19 cellular contexts compared by ENCODE assay signal in genomic region chr11:78332872-78333271, GRCh38.
DNase-seq lines count a peak whose midpoint lies in the region; ATAC-seq lines count a peak whose summit lies in the region.
"Had no signal": no experiment of that assay in that cellular context is flagged by ENCODE, and none has a peak within 500 bp of the region (broad histone marks: within the 10 kb centered on the region; RNA-seq: fewer than 3 reads in every experiment).

No MANE protein-coding gene starts in this region.

- H3K27me3 ChIP-seq in layer of hippocampus (ENCODE audit: control insufficient read depth, insufficient read depth, low read length) = no peaks in the 10 kb centered on the region

- no peaks in the 10 kb centered on the region for H3K27me3 Mint-ChIP-seq in T-helper 2 cell treated with Interferon-gamma antibody and Interleukin-4, amounts not matched to agents 5 μg/mL and 100 μg/mL, for 36 hours (ENCODE audit: low read depth)
- no peaks in the 10 kb centered on the region for H3K27me3 Mint-ChIP-seq in activated CD4-positive, alpha-beta memory T cell treated with anti-CD3 and anti-CD28 coated beads, Interleukin-2, amount 10 ng/mL, durations not matched to agents 7 days and 5 days

- peaks cover 85% of the 10 kb centered on the region for H3K4me1 Mint-ChIP-seq in T-helper 2 cell treated with Interferon-gamma antibody and Interleukin-4, amounts not matched to agents 5 μg/mL and 100 μg/mL, for 36 hours (ENCODE audit: low read depth)
- peaks cover 83% of the 10 kb centered on the region for H3K4me1 Mint-ChIP-seq in activated CD4-positive, alpha-beta memory T cell treated with anti-CD3 and anti-CD28 coated beads, Interleukin-2, amount 10 ng/mL, durations not matched to agents 7 days and 5 days

- H3K27ac ChIP-seq in layer of hippocampus (ENCODE audit: low read depth, low read length) = peak overlapping the region; percentile 86
- H3K27ac ChIP-seq in substantia nigra (ENCODE audit: low read depth, low read length, poor library complexity, severe bottlenecking) = peak overlapping the region; percentile 83

- CTCF ChIA-PET in activated CD4-positive, alpha-beta memory T cell treated with anti-CD3 and anti-CD28 coated beads, Interleukin-2, amount 10 ng/mL, durations not matched to agents 7 days and 5 days (lab: Charles Lee) = no interaction called here

- peaks cover 16% of the 10 kb centered on the region for H3K9me3 Mint-ChIP-seq in T-helper 2 cell treated with Interferon-gamma antibody and Interleukin-4, amounts not matched to agents 5 μg/mL and 100 μg/mL, for 36 hours
- peaks cover 31% of the 10 kb centered on the region for H3K9me3 Mint-ChIP-seq in activated CD4-positive, alpha-beta memory T cell treated with anti-CD3 and anti-CD28 coated beads, Interleukin-2, amount 10 ng/mL, durations not matched to agents 7 days and 5 days

- H3K27ac Mint-ChIP-seq in T-helper 2 cell treated with Interferon-gamma antibody and Interleukin-4, amounts not matched to agents 5 μg/mL and 100 μg/mL, for 36 hours = peak overlapping the region; percentile 84
- peak overlapping the region; percentile 66 for H3K27ac Mint-ChIP-seq in activated CD4-positive, alpha-beta memory T cell treated with anti-CD3 and anti-CD28 coated beads, Interleukin-2, amount 10 ng/mL, durations not matched to agents 7 days and 5 days

- no peak for DNase-seq in T-helper 2 cell treated with Interferon-gamma antibody and Interleukin-4, amounts not matched to agents 5 μg/mL and 100 μg/mL, for 36 hours (ENCODE audit: low spot score)
- DNase-seq in T-helper 2 cell (no peak), substantia nigra (lab: John Stamatoyannopoulos, UW) (peak in 1 of 49 donors; percentile 44), RPMI8226 (no peak)
- DNase-seq in activated CD4-positive, alpha-beta memory T cell treated with anti-CD3 and anti-CD28 coated beads, Interleukin-2, amount 10 ng/mL, durations not matched to agents 7 days and 5 days = no peak
- DNase-seq: 8988T, C1 segment of cervical spinal cord, H9, Karpas-422, MM.1S, NCI-H1105, NCI-H1694 treated with DMSO at 0.1 percent for 48 hours, NCI-H446 treated with DMSO at 0.1 percent for 48 hours, NCI-H748 treated with DMSO at 0.1 percent for 48 hours, PC-3 had no signal

- ATAC-seq in GM21529 (IDR thresholded peaks at IDR 0.05; ENCODE audit: unreplicated experiment) (no peak), HG03354 (IDR thresholded peaks at IDR 0.05; ENCODE audit: poor library complexity, severe bottlenecking, unreplicated experiment) (no peak)
- ATAC-seq: HepG2, PC-3 had no signal

- POLR2A ChIA-PET in activated CD4-positive, alpha-beta memory T cell treated with anti-CD3 and anti-CD28 coated beads, Interleukin-2, amount 10 ng/mL, durations not matched to agents 7 days and 5 days (lab: Charles Lee) = interaction anchor here (0.7 to 1.4 kb wide), 5 partner anchors 7 to 132 kb away, joined by 3 to 6 read pairs (median 4); partner anchors contain the start of gene GAB2

- H3K36me3 Mint-ChIP-seq in T-helper 2 cell treated with Interferon-gamma antibody and Interleukin-4, amounts not matched to agents 5 μg/mL and 100 μg/mL, for 36 hours (ENCODE audit: low read depth) = peaks cover 58% of the 10 kb centered on the region
- peaks cover 60% of the 10 kb centered on the region for H3K36me3 Mint-ChIP-seq in activated CD4-positive, alpha-beta memory T cell treated with anti-CD3 and anti-CD28 coated beads, Interleukin-2, amount 10 ng/mL, durations not matched to agents 7 days and 5 days (ENCODE audit: low read depth)

- H3K4me3 Mint-ChIP-seq in T-helper 2 cell treated with Interferon-gamma antibody and Interleukin-4, amounts not matched to agents 5 μg/mL and 100 μg/mL, for 36 hours = peak overlapping the region; percentile 61
- no peak overlapping the region for H3K4me3 Mint-ChIP-seq in activated CD4-positive, alpha-beta memory T cell treated with anti-CD3 and anti-CD28 coated beads, Interleukin-2, amount 10 ng/mL, durations not matched to agents 7 days and 5 days
- H3K4me3 Mint-ChIP-seq: H9 had no signal
